Comparison of ENCODE assay signal across 1 cellular context in genomic region chr5:73826761-73827450, GRCh38.
TF ChIP-seq lines count a peak whose summit lies in the region.

No MANE protein-coding gene starts in this region.

TF ChIP-seq in HEK293, 187 proteins besides CTCF, POLR2A, EP300 and RAD21 (continued from another document):
- TF ChIP-seq ZBTB17 (tag by site-specific recombination; IDR thresholded peaks at IDR 0.05): no peak; the same call in 1 of the 2 replicates
- no peak for TF ChIP-seq KLF9 (tag by site-specific recombination; IDR thresholded peaks at IDR 0.05; ENCODE audit: low read depth)
- TF ChIP-seq ZNF521 (tag by site-specific recombination; IDR thresholded peaks at IDR 0.05): no peak
- no peak for TF ChIP-seq ZNF202 (tag by site-specific recombination; IDR thresholded peaks at IDR 0.05; ENCODE audit: borderline replicate concordance)
- TF ChIP-seq, protein P1, sequence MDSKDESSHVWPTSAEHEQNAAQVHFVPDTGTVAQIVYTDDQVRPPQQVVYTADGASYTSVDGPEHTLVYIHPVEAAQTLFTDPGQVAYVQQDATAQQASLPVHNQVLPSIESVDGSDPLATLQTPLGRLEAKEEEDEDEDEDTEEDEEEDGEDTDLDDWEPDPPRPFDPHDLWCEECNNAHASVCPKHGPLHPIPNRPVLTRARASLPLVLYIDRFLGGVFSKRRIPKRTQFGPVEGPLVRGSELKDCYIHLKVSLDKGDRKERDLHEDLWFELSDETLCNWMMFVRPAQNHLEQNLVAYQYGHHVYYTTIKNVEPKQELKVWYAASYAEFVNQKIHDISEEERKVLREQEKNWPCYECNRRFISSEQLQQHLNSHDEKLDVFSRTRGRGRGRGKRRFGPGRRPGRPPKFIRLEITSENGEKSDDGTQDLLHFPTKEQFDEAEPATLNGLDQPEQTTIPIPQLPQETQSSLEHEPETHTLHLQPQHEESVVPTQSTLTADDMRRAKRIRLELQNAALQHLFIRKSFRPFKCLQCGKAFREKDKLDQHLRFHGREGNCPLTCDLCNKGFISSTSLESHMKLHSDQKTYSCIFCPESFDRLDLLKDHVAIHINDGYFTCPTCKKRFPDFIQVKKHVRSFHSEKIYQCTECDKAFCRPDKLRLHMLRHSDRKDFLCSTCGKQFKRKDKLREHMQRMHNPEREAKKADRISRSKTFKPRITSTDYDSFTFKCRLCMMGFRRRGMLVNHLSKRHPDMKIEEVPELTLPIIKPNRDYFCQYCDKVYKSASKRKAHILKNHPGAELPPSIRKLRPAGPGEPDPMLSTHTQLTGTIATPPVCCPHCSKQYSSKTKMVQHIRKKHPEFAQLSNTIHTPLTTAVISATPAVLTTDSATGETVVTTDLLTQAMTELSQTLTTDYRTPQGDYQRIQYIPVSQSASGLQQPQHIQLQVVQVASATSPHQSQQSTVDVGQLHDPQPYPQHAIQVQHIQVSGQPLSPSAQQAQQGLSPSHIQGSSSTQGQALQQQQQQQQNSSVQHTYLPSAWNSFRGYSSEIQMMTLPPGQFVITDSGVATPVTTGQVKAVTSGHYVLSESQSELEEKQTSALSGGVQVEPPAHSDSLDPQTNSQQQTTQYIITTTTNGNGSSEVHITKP (tag by site-specific recombination; IDR thresholded peaks at IDR 0.05): no peak
- TF ChIP-seq, protein P2, sequence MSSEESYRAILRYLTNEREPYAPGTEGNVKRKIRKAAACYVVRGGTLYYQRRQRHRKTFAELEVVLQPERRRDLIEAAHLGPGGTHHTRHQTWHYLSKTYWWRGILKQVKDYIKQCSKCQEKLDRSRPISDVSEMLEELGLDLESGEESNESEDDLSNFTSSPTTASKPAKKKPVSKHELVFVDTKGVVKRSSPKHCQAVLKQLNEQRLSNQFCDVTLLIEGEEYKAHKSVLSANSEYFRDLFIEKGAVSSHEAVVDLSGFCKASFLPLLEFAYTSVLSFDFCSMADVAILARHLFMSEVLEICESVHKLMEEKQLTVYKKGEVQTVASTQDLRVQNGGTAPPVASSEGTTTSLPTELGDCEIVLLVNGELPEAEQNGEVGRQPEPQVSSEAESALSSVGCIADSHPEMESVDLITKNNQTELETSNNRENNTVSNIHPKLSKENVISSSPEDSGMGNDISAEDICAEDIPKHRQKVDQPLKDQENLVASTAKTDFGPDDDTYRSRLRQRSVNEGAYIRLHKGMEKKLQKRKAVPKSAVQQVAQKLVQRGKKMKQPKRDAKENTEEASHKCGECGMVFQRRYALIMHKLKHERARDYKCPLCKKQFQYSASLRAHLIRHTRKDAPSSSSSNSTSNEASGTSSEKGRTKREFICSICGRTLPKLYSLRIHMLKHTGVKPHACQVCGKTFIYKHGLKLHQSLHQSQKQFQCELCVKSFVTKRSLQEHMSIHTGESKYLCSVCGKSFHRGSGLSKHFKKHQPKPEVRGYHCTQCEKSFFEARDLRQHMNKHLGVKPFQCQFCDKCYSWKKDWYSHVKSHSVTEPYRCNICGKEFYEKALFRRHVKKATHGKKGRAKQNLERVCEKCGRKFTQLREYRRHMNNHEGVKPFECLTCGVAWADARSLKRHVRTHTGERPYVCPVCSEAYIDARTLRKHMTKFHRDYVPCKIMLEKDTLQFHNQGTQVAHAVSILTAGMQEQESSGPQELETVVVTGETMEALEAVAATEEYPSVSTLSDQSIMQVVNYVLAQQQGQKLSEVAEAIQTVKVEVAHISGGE (tag by site-specific recombination; conservative IDR thresholded peaks at IDR 0.05; ENCODE audit: low read depth): no peak
- TF ChIP-seq REST (tag by site-specific recombination; IDR thresholded peaks at IDR 0.05): no peak
- no peak for TF ChIP-seq ZNF404 (tag by site-specific recombination; IDR thresholded peaks at IDR 0.05)
- TF ChIP-seq ZFP3 (tag by site-specific recombination; IDR thresholded peaks at IDR 0.05; ENCODE audit: low read depth): no peak
- no peak for TF ChIP-seq ZNF747 (tag by site-specific recombination; IDR thresholded peaks at IDR 0.05)
